Comparison of ENCODE assay signal across 8 cellular contexts in genomic region chr7:55639640-55640039, GRCh38.
"Had no signal": no experiment of that assay in that cellular context is flagged by ENCODE, and none has a peak within 500 bp of the region (broad histone marks: within the 10 kb centered on the region; RNA-seq: fewer than 3 reads in every experiment).

No MANE protein-coding gene starts in this region.

- ATAC-seq: GM12878 had no signal

- DNase-seq: GDM1, GF-D8 had no signal

- FAIRE-seq: G401.6, GM12878, GM12891, GM12892, GM18507, GM19239 had no signal

- H3K4me3 ChIP-seq: GM12878 had no signal
